ENCODE assay signal across 13 cellular contexts in genomic region chr6:122696079-122696478, GRCh38.
DNase-seq lines count a peak whose midpoint lies in the region; ATAC-seq lines count a peak whose summit lies in the region.
"Had no signal": no experiment of that assay in that cellular context is flagged by ENCODE, and none has a peak within 500 bp of the region (broad histone marks: within the 10 kb centered on the region; RNA-seq: fewer than 3 reads in every experiment).

No MANE protein-coding gene starts in this region.

- no peak overlapping the region for H2BK5ac ChIP-seq in mesendoderm (ENCODE audit: low read length)

- H2AK5ac ChIP-seq in mesendoderm (ENCODE audit: low read length) = no peak overlapping the region

- no peaks in the 10 kb centered on the region for H3K4me1 ChIP-seq in mesendoderm (ENCODE audit: control insufficient read depth, low read depth, low read length)

- no peak overlapping the region for H2BK15ac ChIP-seq in mesendoderm (replicated peaks; ENCODE audit: low read depth)

- no peaks in the 10 kb centered on the region for H3K27me3 ChIP-seq in mesendoderm (ENCODE audit: insufficient read depth, low read length, poor library complexity)

- H3K56ac ChIP-seq in mesendoderm (ENCODE audit: low read length) = no peak overlapping the region

- no peak for ATAC-seq in GM18502 (IDR thresholded peaks at IDR 0.05; ENCODE audit: poor library complexity, unreplicated experiment)
- ATAC-seq in Right ventricle myocardium superior (ENCODE audit: poor library complexity) = no peak

- no peak overlapping the region for H3K4me3 ChIP-seq in mesendoderm (ENCODE audit: low read length)

- no peaks in the 10 kb centered on the region for H3K79me2 ChIP-seq in mesendoderm (ENCODE audit: control insufficient read depth, insufficient read depth, low read length)

- no peak overlapping the region for H4K5ac ChIP-seq in mesendoderm (ENCODE audit: low read length)

- intact Hi-C loops in Right ventricle myocardium superior (cut with DNase I) = no loop called here

- H3K9ac ChIP-seq in mesendoderm (ENCODE audit: low read length) = no peak overlapping the region

- no peaks in the 10 kb centered on the region for H3K79me1 ChIP-seq in mesendoderm (ENCODE audit: low read length)

- H3K23ac ChIP-seq in mesendoderm (ENCODE audit: low read length) = no peak overlapping the region

- no peaks in the 10 kb centered on the region for H3K36me3 ChIP-seq in mesendoderm (ENCODE audit: control insufficient read depth, insufficient read depth, low read length)

- H3K4ac ChIP-seq in mesendoderm (ENCODE audit: low read depth, low read length) = no peak overlapping the region

- H3K27ac ChIP-seq in mesendoderm (ENCODE audit: low read depth, low read length) = no peak overlapping the region

- H4K8ac ChIP-seq in mesendoderm (ENCODE audit: low read depth, low read length) = no peak overlapping the region

- no peak overlapping the region for H3K4me2 ChIP-seq in mesendoderm (ENCODE audit: low read length)

- H2BK120ac ChIP-seq in mesendoderm (ENCODE audit: low read depth, low read length) = no peak overlapping the region

- WGBS in mesendoderm (ENCODE audit: extremely low coverage, insufficient coverage, low lambda C conversion rate) = no CpG with 5 or more reads among the region's 2 CpGs

- DNase-seq in COLO829 (ENCODE audit: low spot score) = peak; percentile 37
- DNase-seq in NCI-H69 (lab: John Stamatoyannopoulos, UW) = peak; percentile 61
- DNase-seq in dermis blood vessel endothelial cell = peak; percentile 54
- peak; percentile 64 for DNase-seq in mesendoderm
- no peak for DNase-seq in Right ventricle myocardium superior
- DNase-seq in activated CD8-positive, alpha-beta memory T cell treated with anti-CD3 and anti-CD28 coated beads, Interleukin-2, amount 50 U/mL, for 4 hours = no peak
- no peak for DNase-seq in NCI-H2196 (lab: John Stamatoyannopoulos, UW; ENCODE audit: unreplicated experiment)
- DNase-seq: activated CD4-positive, alpha-beta T cell treated with anti-CD3 and anti-CD28 coated beads, Interleukin-2, amount 10 ng/mL, durations not matched to agents 24 days and 14 days; CD4-positive, CD25-positive, alpha-beta regulatory T cell; effector CD4-positive, alpha-beta T cell; NCI-H510A; stimulated activated CD4-positive, alpha-beta T cell treated with anti-CD3 and anti-CD28 coated beads, Interleukin-2, amount 100 ng/mL, for 48 hours had no signal

- no peak overlapping the region for H3K18ac ChIP-seq in mesendoderm (ENCODE audit: low read length)

Comparison
In these comparisons a context has a peak if more than half of its experiments do, and no peak if none do; other contexts are left out.
1. DNase-seq: peak in COLO829 (single experiment), NCI-H69 (single experiment), dermis blood vessel endothelial cell (single experiment) and mesendoderm (single experiment); none in Right ventricle myocardium superior (single experiment), activated CD8-positive, alpha-beta memory T cell treated with anti-CD3 and anti-CD28 coated beads, Interleukin-2, amount 50 U/mL, for 4 hours (single experiment) and NCI-H2196 (single experiment).